Comparison of ENCODE assay signal across 32 cellular contexts in genomic region chr12:130478786-130479185, GRCh38.
"Had no signal": no experiment of that assay in that cellular context is flagged by ENCODE, and none has a peak within 500 bp of the region (broad histone marks: within the 10 kb centered on the region; RNA-seq: fewer than 3 reads in every experiment).

No MANE protein-coding gene starts in this region.

- H3K9me3 Mint-ChIP-seq: activated CD4-positive, alpha-beta T cell treated with anti-CD3 and anti-CD28 coated beads, Interleukin-2, amount 10 ng/mL, durations not matched to agents 24 days and 14 days; activated CD8-positive, alpha-beta T cell treated with anti-CD3 and anti-CD28 coated beads for 36 hours; activated naive CD4-positive, alpha-beta T cell treated with anti-CD3 and anti-CD28 coated beads, Interleukin-2, amount 50 U/mL, for 24 hours; activated naive CD8-positive, alpha-beta T cell treated with anti-CD3 and anti-CD28 coated beads, Interleukin-2, amount 10 ng/mL, durations not matched to agents 7 days and 5 days; activated T-cell treated with anti-CD3 and anti-CD28 coated beads, Interleukin-2, amount 50 U/mL, for 72 hours; activated T-helper 2 cell treated with anti-CD3 and anti-CD28 coated beads, Interferon-gamma antibody, Interleukin-2, Interleukin-4, amounts not matched to agents 10 μg/mL and 5 μg/mL and 100 μg/mL, durations not matched to agents 14 hours and 24 hours and 36 hours; central memory CD8-positive, alpha-beta T cell; T-helper 1 cell treated with Interleukin-12 subunit alpha and Interleukin-12 subunit beta and Interleukin-4 antibody, amounts not matched to agents 30 μg/mL and 1 μg/mL, for 36 hours; T-helper 2 cell treated with Interferon-gamma antibody and Interleukin-4, amounts not matched to agents 5 μg/mL and 100 μg/mL, for 36 hours had no signal

- H3K27me3 ChIP-seq: ascending aorta, cardiac muscle cell, MG63 had no signal

- H3K36me3 ChIP-seq: ascending aorta, cardiac muscle cell, MG63 had no signal

- H3K27me3 Mint-ChIP-seq: activated CD4-positive, alpha-beta T cell treated with anti-CD3 and anti-CD28 coated beads, Interleukin-2, amount 10 ng/mL, durations not matched to agents 24 days and 14 days; activated naive CD8-positive, alpha-beta T cell treated with anti-CD3 and anti-CD28 coated beads, Interleukin-2, amount 10 ng/mL, durations not matched to agents 7 days and 5 days; central memory CD8-positive, alpha-beta T cell had no signal

- H3K4me3 ChIP-seq: ascending aorta, cardiac muscle cell, MG63, PC-9 had no signal

- H3K27ac ChIP-seq: ascending aorta, cardiac muscle cell, PC-9 had no signal

- H3K4me1 Mint-ChIP-seq: activated CD4-positive, alpha-beta T cell treated with anti-CD3 and anti-CD28 coated beads, Interleukin-2, amount 10 ng/mL, durations not matched to agents 24 days and 14 days; activated naive CD4-positive, alpha-beta T cell treated with anti-CD3 and anti-CD28 coated beads, Interleukin-2, amount 50 U/mL, for 24 hours; activated naive CD8-positive, alpha-beta T cell treated with anti-CD3 and anti-CD28 coated beads, Interleukin-2, amount 10 ng/mL, durations not matched to agents 7 days and 5 days; central memory CD8-positive, alpha-beta T cell had no signal

- H3K9me3 ChIP-seq: ascending aorta, MG63, SK-N-SH had no signal

- H3K4me1 ChIP-seq: ascending aorta had no signal

- H3K27ac Mint-ChIP-seq: activated CD4-positive, alpha-beta T cell treated with anti-CD3 and anti-CD28 coated beads, Interleukin-2, amount 10 ng/mL, durations not matched to agents 24 days and 14 days; activated CD8-positive, alpha-beta T cell treated with anti-CD3 and anti-CD28 coated beads for 36 hours; activated naive CD4-positive, alpha-beta T cell treated with anti-CD3 and anti-CD28 coated beads, Interleukin-2, amount 50 U/mL, for 24 hours; activated naive CD8-positive, alpha-beta T cell treated with anti-CD3 and anti-CD28 coated beads, Interleukin-2, amount 10 ng/mL, durations not matched to agents 7 days and 5 days; activated T-cell treated with anti-CD3 and anti-CD28 coated beads, Interleukin-2, amount 50 U/mL, for 72 hours; activated T-helper 2 cell treated with anti-CD3 and anti-CD28 coated beads, Interferon-gamma antibody, Interleukin-2, Interleukin-4, amounts not matched to agents 10 μg/mL and 5 μg/mL and 100 μg/mL, durations not matched to agents 14 hours and 24 hours and 36 hours; T-helper 1 cell treated with Interleukin-12 subunit alpha and Interleukin-12 subunit beta and Interleukin-4 antibody, amounts not matched to agents 30 μg/mL and 1 μg/mL, for 36 hours; T-helper 2 cell treated with Interferon-gamma antibody and Interleukin-4, amounts not matched to agents 5 μg/mL and 100 μg/mL, for 36 hours had no signal

- H3K4me3 Mint-ChIP-seq: activated CD4-positive, alpha-beta T cell treated with anti-CD3 and anti-CD28 coated beads, Interleukin-2, amount 10 ng/mL, durations not matched to agents 24 days and 14 days; activated CD8-positive, alpha-beta T cell treated with anti-CD3 and anti-CD28 coated beads for 36 hours; activated naive CD4-positive, alpha-beta T cell treated with anti-CD3 and anti-CD28 coated beads, Interleukin-2, amount 50 U/mL, for 24 hours; activated naive CD8-positive, alpha-beta T cell treated with anti-CD3 and anti-CD28 coated beads, Interleukin-2, amount 10 ng/mL, durations not matched to agents 7 days and 5 days; activated T-cell treated with anti-CD3 and anti-CD28 coated beads, Interleukin-2, amount 50 U/mL, for 72 hours; central memory CD8-positive, alpha-beta T cell; T-helper 1 cell treated with Interleukin-12 subunit alpha and Interleukin-12 subunit beta and Interleukin-4 antibody, amounts not matched to agents 30 μg/mL and 1 μg/mL, for 36 hours; T-helper 2 cell treated with Interferon-gamma antibody and Interleukin-4, amounts not matched to agents 5 μg/mL and 100 μg/mL, for 36 hours had no signal

- H3K4me2 ChIP-seq: PC-9, SK-N-SH had no signal

- H3K9me2 ChIP-seq: SK-N-SH had no signal

- DNase-seq: activated CD4-positive, alpha-beta T cell treated with anti-CD3 and anti-CD28 coated beads, Interleukin-2, amount 10 ng/mL, durations not matched to agents 24 days and 14 days; activated CD4-positive, alpha-beta T cell treated with anti-CD3 and anti-CD28 coated beads, Interleukin-2, amount 50 U/mL, for 4 hours; activated CD8-positive, alpha-beta T cell treated with anti-CD3 and anti-CD28 coated beads for 36 hours; activated gamma-delta T cell; activated naive CD4-positive, alpha-beta T cell treated with Interleukin-2 at 50 U/mL for 16 hours; activated naive CD8-positive, alpha-beta T cell treated with anti-CD3 and anti-CD28 coated beads, Interleukin-2, amount 10 ng/mL, durations not matched to agents 7 days and 5 days; activated T-cell treated with anti-CD3 and anti-CD28 coated beads, Interleukin-2, amount 50 U/mL, for 1 hour; activated T-cell treated with anti-CD3 and anti-CD28 coated beads, Interleukin-2, amount 50 U/mL, for 72 hours; amygdala; Kasumi-1; KG1; MG63; NCI-H1048; NCI-H1105 treated with DMSO at 0.1 percent for 48 hours; NCI-H1436; NCI-H1694; NCI-H1930; NCI-H2081 treated with DMSO at 0.1 percent for 48 hours; NCI-H345; NCI-H524 treated with DMSO at 0.1 percent for 48 hours; NCI-H748 treated with DMSO at 0.1 percent for 48 hours; NK-92 treated with Interleukin-12 subunit alpha and Interleukin-12 subunit beta, amount 100 ng/mL, for 24 hours; PC-9; SK-N-SH had no signal

- H3K9ac ChIP-seq: SK-N-SH had no signal

- H2AFZ ChIP-seq: PC-9 had no signal

- ATAC-seq: activated CD8-positive, alpha-beta T cell treated with anti-CD3 and anti-CD28 coated beads for 36 hours; activated T-cell treated with anti-CD3 and anti-CD28 coated beads, Interleukin-2, amount 50 U/mL, for 72 hours had no signal

- FAIRE-seq: TTC549 had no signal

- H3K36me3 Mint-ChIP-seq: activated naive CD4-positive, alpha-beta T cell treated with anti-CD3 and anti-CD28 coated beads, Interleukin-2, amount 50 U/mL, for 24 hours; activated naive CD8-positive, alpha-beta T cell treated with anti-CD3 and anti-CD28 coated beads, Interleukin-2, amount 10 ng/mL, durations not matched to agents 7 days and 5 days had no signal
